In the genomic region with DNA sequence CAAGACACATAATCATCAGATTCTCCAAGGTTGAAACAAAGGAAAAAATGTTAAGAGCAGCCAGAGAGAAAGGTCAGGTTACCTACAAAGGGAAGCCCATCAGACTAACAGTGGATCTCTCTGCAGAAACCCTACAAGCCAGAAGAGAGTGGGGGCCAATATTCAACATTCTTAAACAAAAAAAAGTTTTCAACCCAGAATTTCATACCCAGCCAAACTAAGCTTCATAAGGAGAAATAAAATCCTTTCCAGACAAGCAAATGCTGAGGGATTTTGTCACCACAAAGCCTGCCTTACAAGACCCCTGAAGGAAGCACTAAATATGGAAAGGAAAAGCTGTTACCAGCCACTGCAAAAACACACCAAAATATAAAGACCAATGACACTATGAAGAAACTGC, we compare ENCODE assay signal across 2 cellular contexts. TPM values are rescaled to one million over a fixed set of nuclear protein-coding genes. Genes with fewer than 3 reads are reported as not detected.
"Had no signal": no experiment of that assay in that cellular context is flagged by ENCODE, and none has a peak within 500 bp of the region (broad histone marks: within the 10 kb centered on the region; RNA-seq: fewer than 3 reads in every experiment).

No MANE protein-coding gene starts in this region.

RNA-seq across cellular contexts. Expression of gene PDE11A, which starts 39.0 kb away (rescaled TPM):
- total RNA-seq: HT-29 had no signal
- polyA plus RNA-seq: IgD-negative memory B cell had no signal
